ENCODE assay signal across 8 cellular contexts in genomic region chr1:151254217-151255213, GRCh38. TPM values are rescaled to one million over a fixed set of nuclear protein-coding genes. Genes with fewer than 3 reads are reported as not detected.
DNase-seq lines count a peak whose midpoint lies in the region; ATAC-seq, FAIRE-seq and TF ChIP-seq lines count a peak whose summit lies in the region.

Gene PSMD4 (plus strand): TSS chr1:151254734. CDS start chr1:151254783, 49 bp downstream.

- peak; percentile 94 for TF ChIP-seq POLR2A in GM12892 (IDR thresholded peaks at IDR 0.05; ENCODE audit: low read depth, low read length)

- peak within 1 kb of the TSS; percentile 95 for H3K4me3 ChIP-seq in upper lobe of right lung

- H3K27ac ChIP-seq in upper lobe of right lung = peak within 1 kb of the TSS; percentile 88

- no peak for TF ChIP-seq CTCF in upper lobe of right lung (IDR thresholded peaks at IDR 0.05)

- H3K36me3 ChIP-seq in upper lobe of right lung = peaks cover 5% of the 10 kb centered on the region

- H3K27me3 ChIP-seq in upper lobe of right lung = no peaks in the 10 kb centered on the region

- peak; percentile 99 for FAIRE-seq in GM12892 (lab: Jason Lieb, UNC)

- ATAC-seq in HG02852 (IDR thresholded peaks at IDR 0.05; ENCODE audit: unreplicated experiment) (peak; percentile 93), left cardiac atrium (peak; percentile 98 to 99), upper lobe of right lung (peak; percentile 100)

- peaks cover 14% of the 10 kb centered on the region for H3K4me1 ChIP-seq in upper lobe of right lung

- DNase-seq in GM12892 (ENCODE audit: insufficient read length) (peak; percentile 99), NCI-H146 treated with DMSO at 0.1 percent for 48 hours (lab: John Stamatoyannopoulos, UW; ENCODE audit: unreplicated experiment) (peak; percentile 97), amniotic epithelial cell (ENCODE audit: low read depth) (peak; percentile 96), left cardiac atrium (peak; percentile 96), posterior vena cava (ENCODE audit: low spot score) (peak; percentile 98), upper lobe of right lung (peak; percentile 96)

- intact Hi-C loops in T-helper 1 cell treated with Interleukin-12 subunit alpha and Interleukin-12 subunit beta and Interleukin-4 antibody, amounts not matched to agents 30 ng/mL and 1 ng/mL, for 36 hours (cut with micrococcal nuclease) = loop anchor here (1.0 to 5.0 kb wide), 9 partner anchors 27 to 557 kb away; partner anchors contain the start of genes GOLPH3L, LYSMD1, PIP5K1A and PRUNE1
- intact Hi-C loops in left cardiac atrium (cut with DNase I) = loop anchor here in 1 of 2 donors (5.0 kb wide), 1 partner anchor 57 kb away; the partner anchor contains the start of gene PIP5K1A
- intact Hi-C loops in posterior vena cava (cut with DNase I) = loop anchor here (5.0 kb wide), 1 partner anchor 57 kb away; the partner anchor contains the start of gene PIP5K1A (in 2 of the 2)
- intact Hi-C loops in upper lobe of right lung (cut with DNase I) = no loop called here

- H3K9me3 ChIP-seq in upper lobe of right lung = no peaks in the 10 kb centered on the region

RNA-seq across cellular contexts. Expression of gene PSMD4, which starts in this region (rescaled TPM):
- 182 TPM for polyA plus RNA-seq in GM12892 (2012; ENCODE audit: missing spikeins)
- 200 and 204 TPM in 2 replicates for total RNA-seq in T-helper 1 cell treated with Interleukin-12 subunit alpha and Interleukin-12 subunit beta and Interleukin-4 antibody, amounts not matched to agents 30 ng/mL and 1 ng/mL, for 36 hours
- total RNA-seq in left cardiac atrium = 100 to 1,000 TPM; 134 to 136 TPM
- 100 to 1,000 TPM; 131 to 139 TPM for total RNA-seq in posterior vena cava
- 112 TPM for total RNA-seq in upper lobe of right lung

Comparison
In these comparisons a context has a peak if more than half of its experiments do, and no peak if none do; other contexts are left out.
1. Peak in every context shown above with its lines: DNase-seq, ATAC-seq, H3K4me3 ChIP-seq and H3K27ac ChIP-seq.